ENCODE assay signal across 12 cellular contexts in genomic region chr18:25353080-25353479, GRCh38. TPM values are rescaled to one million over a fixed set of nuclear protein-coding genes. Genes with fewer than 3 reads are reported as not detected.
DNase-seq lines count a peak whose midpoint lies in the region; TF ChIP-seq lines count a peak whose summit lies in the region.
"Had no signal": no experiment of that assay in that cellular context is flagged by ENCODE, and none has a peak within 500 bp of the region (broad histone marks: within the 10 kb centered on the region; RNA-seq: fewer than 3 reads in every experiment).

No MANE protein-coding gene starts in this region.

- H2BK5ac ChIP-seq in trophoblast cell (ENCODE audit: low read depth, low read length, poor library complexity), result no peak overlapping the region

- H3K4me1 ChIP-seq in CD8-positive, alpha-beta memory T cell (ENCODE audit: insufficient read depth, low read length), result peaks cover 10% of the 10 kb centered on the region
- peaks cover 32% of the 10 kb centered on the region for H3K4me1 ChIP-seq in Loucy (ENCODE audit: insufficient read depth, low read length, poor library complexity, severe bottlenecking)
- no peaks in the 10 kb centered on the region for H3K4me1 ChIP-seq in endodermal cell (ENCODE audit: control insufficient read depth, insufficient read depth, low read length)
- no peaks in the 10 kb centered on the region for H3K4me1 ChIP-seq in trophoblast cell (ENCODE audit: control insufficient read depth in 1 of 2, insufficient read depth in 2 of 2, low read length in 2 of 2)
- peaks cover 4% of the 10 kb centered on the region for H3K4me1 ChIP-seq in colonic mucosa

- 0 out of 2 replicates have a peak, but pooled peaks cover 3% of the 10 kb centered on the region for H3F3A ChIP-seq in Loucy (ENCODE audit: low read depth)

- no peak overlapping the region for H3K14ac ChIP-seq in trophoblast cell (ENCODE audit: low read length)

- POLR2A ChIA-PET in CD8-positive, alpha-beta memory T cell (lab: Charles Lee), result no interaction called here

- H3K23ac ChIP-seq in trophoblast cell (ENCODE audit: low read length), result no peak overlapping the region

- peaks cover 36% of the 10 kb centered on the region for H3K79me2 ChIP-seq in Loucy (ENCODE audit: insufficient read depth, low read length)
- H3K79me2 ChIP-seq in trophoblast cell (ENCODE audit: control insufficient read depth, insufficient read depth, low read length, poor library complexity), result peaks cover 23% of the 10 kb centered on the region

- H2BK12ac ChIP-seq in trophoblast cell (ENCODE audit: low read length), result no peak overlapping the region

- H3K27ac Mint-ChIP-seq in CD8-positive, alpha-beta memory T cell, result no peak overlapping the region
- no peak overlapping the region for H3K27ac Mint-ChIP-seq in endodermal cell
- H3K27ac Mint-ChIP-seq: activated naive CD8-positive, alpha-beta T cell treated with anti-CD3 and anti-CD28 coated beads, Interleukin-2, amount 10 ng/mL, durations not matched to agents 7 days and 5 days had no signal

- 84 to 100% methylated on average over 1 to 3 of the region's 4 CpGs for WGBS in endodermal cell (ENCODE audit: insufficient coverage in 1 of 2, insufficient read length in 1 of 2), 2 experiments
- no CpG with 5 or more reads among the region's 4 CpGs for WGBS in trophoblast cell (ENCODE audit: extremely low coverage, insufficient coverage, insufficient read length)

- H3K4me1 Mint-ChIP-seq in CD8-positive, alpha-beta memory T cell, result peaks cover 23 to 27% (median 27%) of the 10 kb centered on the region in 3 donors
- H3K4me1 Mint-ChIP-seq in endodermal cell, result peaks cover 9% of the 10 kb centered on the region

- H4K8ac ChIP-seq in trophoblast cell (ENCODE audit: low read depth, low read length), result no peak overlapping the region

- H4K12ac ChIP-seq in trophoblast cell (ENCODE audit: low read depth, low read length), result no peak overlapping the region

- H3K9ac ChIP-seq in Loucy (ENCODE audit: low read depth, low read length, poor library complexity, severe bottlenecking) (peak overlapping the region; percentile 71), endodermal cell (ENCODE audit: extremely low read depth, low read length, poor library complexity, severe bottlenecking) (no peak overlapping the region), trophoblast cell (ENCODE audit: low read length) (no peak overlapping the region), colonic mucosa (ENCODE audit: low read depth in 2 of 2, low read length in 2 of 2) (no peak overlapping the region)

- no peak overlapping the region for H3K4ac ChIP-seq in trophoblast cell (ENCODE audit: low read depth, low read length)

- H3K4me3 Mint-ChIP-seq in CD8-positive, alpha-beta memory T cell, result peak overlapping the region in 6 of 7 donors; percentile 29 to 72 (median 56)
- H3K4me3 Mint-ChIP-seq in endodermal cell, result peak overlapping the region; percentile 93
- H3K4me3 Mint-ChIP-seq: activated naive CD8-positive, alpha-beta T cell treated with anti-CD3 and anti-CD28 coated beads, Interleukin-2, amount 10 ng/mL, durations not matched to agents 7 days and 5 days had no signal

- no peak for DNase-seq in CD8-positive, alpha-beta memory T cell
- DNase-seq in endodermal cell, result no peak
- no peak for DNase-seq in trophoblast cell
- no peak for DNase-seq in colonic mucosa
- no peak for DNase-seq in ureter (ENCODE audit: low spot score)
- no peak for DNase-seq in cerebellum (ENCODE audit: low spot score)
- DNase-seq: activated naive CD8-positive, alpha-beta T cell treated with anti-CD3 and anti-CD28 coated beads, Interleukin-2, amount 10 ng/mL, durations not matched to agents 7 days and 5 days; effector CD4-positive, alpha-beta T cell; pancreas; stimulated activated CD4-positive, alpha-beta T cell treated with anti-CD3 and anti-CD28 coated beads, Interleukin-4, amount 100 ng/mL, for 1 hour; stomach had no signal

- peak overlapping the region; percentile 88 for H2AFZ ChIP-seq in Loucy (ENCODE audit: low read length)
- H2AFZ ChIP-seq in trophoblast cell (ENCODE audit: insufficient read depth, low read length, poor library complexity), result no peak overlapping the region

- no peak overlapping the region for H3K4me3 ChIP-seq in CD8-positive, alpha-beta memory T cell (ENCODE audit: low read length)
- H3K4me3 ChIP-seq in Loucy (ENCODE audit: low read length, poor library complexity, severe bottlenecking), result peak overlapping the region; percentile 82
- H3K4me3 ChIP-seq in endodermal cell (ENCODE audit: low read length), result peak overlapping the region; percentile 77
- H3K4me3 ChIP-seq in trophoblast cell (ENCODE audit: low read depth, low read length), result no peak overlapping the region
- H3K4me3 ChIP-seq in colonic mucosa, result no peak overlapping the region

- H3K9me3 ChIP-seq in CD8-positive, alpha-beta memory T cell (ENCODE audit: low read length), result no peaks in the 10 kb centered on the region
- H3K9me3 ChIP-seq in Loucy (ENCODE audit: insufficient read depth, low read depth, low read length), result no peaks in the 10 kb centered on the region
- H3K9me3 ChIP-seq in endodermal cell (ENCODE audit: control insufficient read depth, low read length), result no peaks in the 10 kb centered on the region
- no peaks in the 10 kb centered on the region for H3K9me3 ChIP-seq in trophoblast cell (ENCODE audit: insufficient read depth, low read depth, low read length)
- no peaks in the 10 kb centered on the region for H3K9me3 ChIP-seq in colonic mucosa
- H3K9me3 ChIP-seq: pancreas had no signal

- H3K9me2 ChIP-seq in Loucy (replicated peaks; ENCODE audit: low read depth, low read length), result no peaks in the 10 kb centered on the region

- peaks cover 19% of the 10 kb centered on the region for H3K27me3 ChIP-seq in CD8-positive, alpha-beta memory T cell (ENCODE audit: insufficient read depth, low read length, poor library complexity, severe bottlenecking)
- H3K27me3 ChIP-seq in Loucy (ENCODE audit: insufficient read depth, low read length, poor library complexity, severe bottlenecking) (no peaks in the 10 kb centered on the region), endodermal cell (ENCODE audit: control insufficient read depth, insufficient read depth, low read length, poor library complexity, severe bottlenecking) (peaks cover 45% of the 10 kb centered on the region), trophoblast cell (ENCODE audit: insufficient read depth, low read length) (peaks cover 10% of the 10 kb centered on the region), colonic mucosa (peaks cover 42% of the 10 kb centered on the region)

- no peaks in the 10 kb centered on the region for H4K20me1 ChIP-seq in Loucy (ENCODE audit: insufficient read depth, low read length, poor library complexity, severe bottlenecking)

- CTCF ChIA-PET in CD8-positive, alpha-beta memory T cell (lab: Charles Lee), result no interaction called here

- H3K18ac ChIP-seq in trophoblast cell (ENCODE audit: low read length), result no peak overlapping the region

- H3K36me3 ChIP-seq in CD8-positive, alpha-beta memory T cell (ENCODE audit: insufficient read depth, low read length), result no peaks in the 10 kb centered on the region
- H3K36me3 ChIP-seq in Loucy (ENCODE audit: insufficient read depth, low read length) (no peaks in the 10 kb centered on the region), endodermal cell (ENCODE audit: control insufficient read depth, insufficient read depth, low read length) (no peaks in the 10 kb centered on the region), trophoblast cell (ENCODE audit: control insufficient read depth in 1 of 2, insufficient read depth in 2 of 2, low read length in 2 of 2) (peaks cover 0 to 1% of the 10 kb centered on the region in 2 experiments), colonic mucosa (no peaks in the 10 kb centered on the region)
- H3K36me3 ChIP-seq: pancreas, stomach had no signal

- no peak overlapping the region for H3K27ac ChIP-seq in CD8-positive, alpha-beta memory T cell (ENCODE audit: low read depth, low read length)
- H3K27ac ChIP-seq in endodermal cell (ENCODE audit: low read depth, low read length) (peak overlapping the region; percentile 34), trophoblast cell (ENCODE audit: low read depth, low read length) (no peak overlapping the region), colonic mucosa (no peak overlapping the region)
- H3K27ac ChIP-seq: pancreas had no signal

- H3K36me3 Mint-ChIP-seq in CD8-positive, alpha-beta memory T cell, result no peaks in the 10 kb centered on the region
- H3K36me3 Mint-ChIP-seq in endodermal cell (ENCODE audit: low read depth), result no peaks in the 10 kb centered on the region

- H2AK5ac ChIP-seq in trophoblast cell (ENCODE audit: low read length), result no peak overlapping the region

- H3K4me2 ChIP-seq in Loucy (ENCODE audit: low read depth, low read length, poor library complexity, severe bottlenecking), result peak overlapping the region; percentile 65
- peak overlapping the region; percentile 50 for H3K4me2 ChIP-seq in trophoblast cell (ENCODE audit: low read length)

- no peak overlapping the region for H2BK120ac ChIP-seq in trophoblast cell (ENCODE audit: insufficient read depth, low read length, poor library complexity)

- intact Hi-C loops in colonic mucosa (cut with DNase I), result no loop called here

- no peak for TF ChIP-seq CTCF in Loucy (conservative IDR thresholded peaks at IDR 0.05; ENCODE audit: low read length)
- no peak for TF ChIP-seq CTCF in endodermal cell (conservative IDR thresholded peaks at IDR 0.05)
- no peak for TF ChIP-seq CTCF in colonic mucosa (IDR thresholded peaks at IDR 0.05)

- peaks cover 0 to 9% (median 4%) of the 10 kb centered on the region in 5 donors for H3K9me3 Mint-ChIP-seq in CD8-positive, alpha-beta memory T cell
- no peaks in the 10 kb centered on the region for H3K9me3 Mint-ChIP-seq in endodermal cell
- H3K9me3 Mint-ChIP-seq: activated naive CD8-positive, alpha-beta T cell treated with anti-CD3 and anti-CD28 coated beads, Interleukin-2, amount 10 ng/mL, durations not matched to agents 7 days and 5 days had no signal

- peaks cover 26% of the 10 kb centered on the region for H3K79me1 ChIP-seq in trophoblast cell (ENCODE audit: low read length)

- no peak overlapping the region for H4K91ac ChIP-seq in trophoblast cell (ENCODE audit: low read depth, low read length)

- H3K27me3 Mint-ChIP-seq in CD8-positive, alpha-beta memory T cell, result peaks cover 19 to 50% of the 10 kb centered on the region in 2 donors
- H3K27me3 Mint-ChIP-seq in endodermal cell (ENCODE audit: insufficient read depth), result peaks cover 55% of the 10 kb centered on the region

RNA-seq across cellular contexts. Expression of gene ZNF521, which starts 1.1 kb away (rescaled TPM):
- total RNA-seq in CD8-positive, alpha-beta memory T cell, result not detected
- polyA plus RNA-seq in CD8-positive, alpha-beta memory T cell, result not detected
- total RNA-seq in endodermal cell (10 to 100 TPM; 21.4 to 26.9 TPM), colonic mucosa (1 to 10 TPM; 3.8 to 5.3 TPM), ureter (11.6 TPM), cerebellum (130 TPM)
- 63.1 TPM for polyA plus RNA-seq in endodermal cell (2013, experiment 1 of 2)
- 65.3 TPM for polyA plus RNA-seq in endodermal cell (2013, experiment 2 of 2)
- polyA plus RNA-seq in trophoblast cell (2013), result 47.0 and 49.5 TPM in 2 replicates
- total RNA-seq: activated naive CD8-positive, alpha-beta T cell treated with anti-CD3 and anti-CD28 coated beads, Interleukin-2, amount 10 ng/mL, durations not matched to agents 7 days and 5 days had no signal

Comparison
In these comparisons a context has a peak if more than half of its experiments do, and no peak if none do; other contexts are left out.
1. H3K4me3 ChIP-seq: peak in Loucy (single experiment) and endodermal cell (single experiment); none in CD8-positive, alpha-beta memory T cell (single experiment), trophoblast cell (single experiment) and colonic mucosa (single experiment).
2. RNA of gene ZNF521, which starts 1.1 kb away (total RNA-seq): 130 TPM in cerebellum (single experiment), 21.4 to 26.9 TPM in endodermal cell, 11.6 TPM in ureter (single experiment) and 3.8 to 5.3 TPM in colonic mucosa; not detected in CD8-positive, alpha-beta memory T cell; every median in the first group is over 4 times any median in the second.